Comparison of ENCODE assay signal across 8 cellular contexts in genomic region chr1:156114919-156115513, GRCh38. TPM values are rescaled to one million over a fixed set of nuclear protein-coding genes. Genes with fewer than 3 reads are reported as not detected.
DNase-seq lines count a peak whose midpoint lies in the region; ATAC-seq and TF ChIP-seq lines count a peak whose summit lies in the region.

No MANE protein-coding gene starts in this region.

- intact Hi-C loops in Calu3 (cut with micrococcal nuclease; ENCODE audit: unreplicated experiment), result no loop called here

- H3K4me1 Mint-ChIP-seq in Calu3 (ENCODE audit: low read depth, unreplicated experiment), result peaks cover 52% of the 10 kb centered on the region

- CTCF ChIA-PET in Calu3 (lab: Charles Lee), result interaction anchor here (1.0 to 3.2 kb wide), 6 partner anchors 8 to 168 kb away, joined by 3 to 25 read pairs (median 12); partner anchors contain the start of gene SMG5
- CTCF ChIA-PET in HEK293 (lab: Yijun Ruan, JAX), result interaction anchor here (1.3 to 25.6 kb wide), 4 partner anchors 11 to 31 kb away, joined by 5 to 1029 read pairs (median 32); no protein-coding TSS in a partner anchor

- no peak for ATAC-seq in RWPE2 (ENCODE audit: low read depth)

- H3K4me1 ChIP-seq in HEK293 (ENCODE audit: control insufficient read depth, insufficient read depth, low read length) (peaks cover 4% of the 10 kb centered on the region), RWPE2 (ENCODE audit: insufficient read depth, poor library complexity, severe bottlenecking) (peaks cover 28% of the 10 kb centered on the region), duodenal mucosa (ENCODE audit: control insufficient read depth in 1 of 2, insufficient read depth in 2 of 2, low read length in 2 of 2) (peaks cover 20 to 42% of the 10 kb centered on the region in 2 donors), urinary bladder (ENCODE audit: insufficient read depth) (no peaks in the 10 kb centered on the region)

- H3K9ac ChIP-seq in duodenal mucosa (ENCODE audit: low read depth in 1 of 2, low read length in 2 of 2), result peak overlapping the region; percentile 95 to 100

- H3K36me3 ChIP-seq in HEK293 (ENCODE audit: control insufficient read depth in 2 of 2, insufficient read depth in 1 of 2, low read length in 2 of 2) (peaks cover 0 to 4% of the 10 kb centered on the region in 2 experiments; a peak in 2 of 3 replicates), RWPE2 (ENCODE audit: low read depth) (peaks cover 39% of the 10 kb centered on the region), duodenal mucosa (ENCODE audit: control insufficient read depth in 1 of 2, insufficient read depth in 2 of 2, low read length in 2 of 2) (no peaks in the 10 kb centered on the region), urinary bladder (ENCODE audit: insufficient read depth) (no peaks in the 10 kb centered on the region)

- no peaks in the 10 kb centered on the region for H3K9me3 Mint-ChIP-seq in Calu3 (ENCODE audit: low read depth, unreplicated experiment)

- DNase-seq in Calu3, result no peak
- DNase-seq in RWPE2 (ENCODE audit: low spot score), result no peak
- peak; percentile 90 for DNase-seq in mesenteric fat pad (ENCODE audit: low spot score)
- no peak for DNase-seq in effector CD8-positive, alpha-beta T cell (lab: John Stamatoyannopoulos, UW)
- no peak for DNase-seq in NCI-H2107 (lab: John Stamatoyannopoulos, UW)

- H3K27me3 ChIP-seq in RWPE2 (ENCODE audit: insufficient read depth, poor library complexity, severe bottlenecking), result no peaks in the 10 kb centered on the region
- H3K27me3 ChIP-seq in duodenal mucosa (ENCODE audit: control insufficient read depth in 1 of 2, insufficient read depth in 2 of 2, low read length in 2 of 2), result no peaks in the 10 kb centered on the region

- H3K27ac Mint-ChIP-seq in Calu3 (ENCODE audit: unreplicated experiment), result peak overlapping the region; percentile 85

- TF ChIP-seq CTCF in Calu3 (IDR thresholded peaks at IDR 0.05; ENCODE audit: unreplicated experiment) (no peak), HEK293 (tag by site-specific recombination; IDR thresholded peaks at IDR 0.05) (no peak), RWPE2 (IDR thresholded peaks at IDR 0.05; ENCODE audit: poor library complexity, severe bottlenecking) (no peak)

- H3K4me3 ChIP-seq in HEK293 (ENCODE audit: low read depth, low read length) (peak overlapping the region; percentile 69), RWPE2 (ENCODE audit: severe bottlenecking) (peak overlapping the region; percentile 87), duodenal mucosa (ENCODE audit: low read depth in 1 of 2, low read length in 2 of 2) (peak overlapping the region; percentile 93 to 99), urinary bladder (ENCODE audit: low read depth, low read length) (peak overlapping the region; percentile 96)

- H3K27ac ChIP-seq in HEK293 (ENCODE audit: extremely low read depth, low read depth, low read length) (peak overlapping the region; percentile 66; the same call in 1 of the 2 replicates), RWPE2 (ENCODE audit: poor library complexity, severe bottlenecking) (peak overlapping the region; percentile 99), duodenal mucosa (ENCODE audit: low read depth, low read length) (peak overlapping the region; percentile 97), urinary bladder (ENCODE audit: low read depth) (peak overlapping the region; percentile 95)

- WGBS in urinary bladder, result under 1% methylated on average over 49 of the region's 49 CpGs

- peaks cover 69% of the 10 kb centered on the region for H3K36me3 Mint-ChIP-seq in Calu3 (ENCODE audit: insufficient read depth, unreplicated experiment)

- BruUV-seq in Calu3 (replicated peaks; lab: Mats Ljungman, UMichigan), result no TSS peak

- POLR2A ChIA-PET in HEK293 (lab: Yijun Ruan, JAX), result interaction anchor here (0.6 to 5.5 kb wide), 9 partner anchors 9 to 626 kb away, joined by 3 to 63 read pairs (median 8); partner anchors contain the start of genes MRPL24, PMF1 and SLC25A44

- H3K9me3 ChIP-seq in HEK293 (ENCODE audit: control insufficient read depth, insufficient read depth, low read depth, low read length), result no peaks in the 10 kb centered on the region
- no peaks in the 10 kb centered on the region for H3K9me3 ChIP-seq in RWPE2 (ENCODE audit: severe bottlenecking)
- H3K9me3 ChIP-seq in duodenal mucosa (ENCODE audit: control insufficient read depth in 1 of 2, low read length in 2 of 2), result no peaks in the 10 kb centered on the region

- H3K27me3 Mint-ChIP-seq in Calu3 (ENCODE audit: unreplicated experiment), result no peaks in the 10 kb centered on the region

- peak overlapping the region; percentile 82 for H3K4me3 Mint-ChIP-seq in Calu3 (ENCODE audit: low read depth, unreplicated experiment)

TF ChIP-seq in HEK293, 187 proteins besides CTCF, POLR2A, EP300 and RAD21 (continues in another document):
- TF ChIP-seq ZNF366 (tag by site-specific recombination; conservative IDR thresholded peaks at IDR 0.05) (no peak), TSHZ1 (tag by site-specific recombination; IDR thresholded peaks at IDR 0.05; ENCODE audit: borderline replicate concordance) (peak; percentile 27; the same call in 1 of the 2 replicates), GLI4 (tag by site-specific recombination; IDR thresholded peaks at IDR 0.05) (no peak), ZNF488 (tag by site-specific recombination; IDR thresholded peaks at IDR 0.05) (no peak), AEBP2 (tag by site-specific recombination; IDR thresholded peaks at IDR 0.05; ENCODE audit: borderline replicate concordance) (no peak), KLF7 (tag by site-specific recombination; IDR thresholded peaks at IDR 0.05; ENCODE audit: borderline replicate concordance) (no peak), ZNF623 (tag by site-specific recombination; IDR thresholded peaks at IDR 0.05) (no peak), ZSCAN16 (tag by site-specific recombination; IDR thresholded peaks at IDR 0.05) (no peak)

RNA-seq across cellular contexts. Expression of gene LMNA, which starts 0.5 kb away (rescaled TPM):
- total RNA-seq in Calu3 (2022) (499 and 514 TPM in 2 replicates), mesenteric fat pad (901 TPM), urinary bladder (224 TPM)
- 306 TPM for polyA plus RNA-seq in urinary bladder

RNA-seq across cellular contexts. Expression of gene MEX3A, which starts 32.8 kb away (rescaled TPM):
- total RNA-seq in Calu3 (2022) (3.3 and 5.0 TPM in 2 replicates), mesenteric fat pad (0.58 TPM), urinary bladder (7.2 TPM)
- 0.76 TPM for polyA plus RNA-seq in urinary bladder

RNA-seq across cellular contexts. Expression of gene SEMA4A, which starts 38.4 kb away (rescaled TPM):
- total RNA-seq in Calu3 (2022), result 6.9 and 7.2 TPM in 2 replicates
- total RNA-seq in mesenteric fat pad, result 31.9 TPM
- 7.3 TPM for total RNA-seq in urinary bladder
- polyA plus RNA-seq in urinary bladder, result 7.0 TPM

RNA-seq across cellular contexts. Expression of gene RAB25, which starts 54.1 kb away (rescaled TPM):
- total RNA-seq in Calu3 (2022) (182 and 189 TPM in 2 replicates), mesenteric fat pad (not detected), urinary bladder (11.9 TPM)
- 28.2 TPM for polyA plus RNA-seq in urinary bladder
